ENCODE assay signal across 8 cellular contexts in the genomic region with DNA sequence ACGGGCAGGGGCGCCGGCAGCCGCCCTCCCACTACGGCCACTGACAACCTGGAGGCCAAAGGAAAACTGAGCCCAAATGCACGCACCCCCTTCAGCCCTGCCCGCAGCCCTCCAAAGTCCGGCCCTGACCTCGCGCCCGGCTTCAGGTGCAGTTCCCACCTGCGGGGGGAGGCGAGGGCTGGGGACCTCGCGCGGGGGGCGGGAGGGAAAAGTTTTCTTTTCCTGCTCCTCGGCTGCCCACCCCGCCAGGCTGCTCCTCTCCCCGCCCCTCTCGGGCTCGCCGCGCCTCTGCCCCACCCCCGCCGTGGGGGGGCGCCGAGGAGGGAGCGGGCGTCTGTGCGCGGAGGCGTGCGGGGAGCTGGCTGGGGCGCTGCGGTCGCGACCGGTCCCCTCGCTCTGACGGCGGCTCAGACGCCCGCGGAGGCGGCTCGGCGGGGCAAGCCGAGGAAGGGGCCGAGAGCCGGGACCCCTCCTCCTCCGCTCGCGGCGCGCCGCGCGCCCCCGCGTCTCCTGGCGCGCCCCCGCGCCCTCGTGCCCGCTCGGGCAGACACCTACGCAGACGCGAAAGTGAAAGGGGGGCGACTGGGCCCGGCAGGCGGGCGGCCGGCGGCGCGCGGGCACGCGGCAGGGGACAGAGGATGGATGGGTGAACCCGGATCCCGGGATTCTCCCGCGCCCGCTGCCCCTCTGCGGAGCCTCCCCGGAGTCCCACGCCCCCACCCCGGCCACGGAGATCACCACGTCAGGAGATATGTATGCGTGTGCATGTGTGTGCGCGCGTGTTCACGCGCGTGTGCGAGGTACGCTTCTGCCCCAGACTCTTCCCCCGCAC. TPM values are rescaled to one million over a fixed set of nuclear protein-coding genes. Genes with fewer than 3 reads are reported as not detected.
DNase-seq lines count a peak whose midpoint lies in the region; ATAC-seq and TF ChIP-seq lines count a peak whose summit lies in the region.

No MANE protein-coding gene starts in this region.

- H3K4me3 Mint-ChIP-seq in activated CD8-positive, alpha-beta T cell treated with anti-CD3 and anti-CD28 coated beads for 36 hours = peak overlapping the region; percentile 81
- H3K4me3 Mint-ChIP-seq in mesothelial cell of epicardium = peak overlapping the region; percentile 69

- TF ChIP-seq CTCF in activated CD8-positive, alpha-beta T cell treated with anti-CD3 and anti-CD28 coated beads for 36 hours (IDR thresholded peaks at IDR 0.05) = no peak
- no peak for TF ChIP-seq CTCF in mesothelial cell of epicardium (IDR thresholded peaks at IDR 0.05; ENCODE audit: unreplicated experiment)

- H3K36me3 Mint-ChIP-seq in activated CD8-positive, alpha-beta T cell treated with anti-CD3 and anti-CD28 coated beads for 36 hours (ENCODE audit: low read depth) = no peaks in the 10 kb centered on the region
- H3K36me3 Mint-ChIP-seq in mesothelial cell of epicardium = no peaks in the 10 kb centered on the region

- peaks cover 2% of the 10 kb centered on the region for H3K27me3 Mint-ChIP-seq in activated CD8-positive, alpha-beta T cell treated with anti-CD3 and anti-CD28 coated beads for 36 hours
- peaks cover 84% of the 10 kb centered on the region for H3K27me3 Mint-ChIP-seq in mesothelial cell of epicardium (ENCODE audit: low read depth)

- intact Hi-C loops in activated CD8-positive, alpha-beta T cell treated with anti-CD3 and anti-CD28 coated beads for 36 hours (cut with micrococcal nuclease) = loop anchor here (10.0 kb wide), 1 partner anchor 70 kb away; no protein-coding TSS in a partner anchor

- H3K4me1 Mint-ChIP-seq in activated CD8-positive, alpha-beta T cell treated with anti-CD3 and anti-CD28 coated beads for 36 hours (ENCODE audit: low read depth) = peaks cover 30% of the 10 kb centered on the region
- H3K4me1 Mint-ChIP-seq in mesothelial cell of epicardium = peaks cover 22% of the 10 kb centered on the region

- CTCF ChIA-PET in activated CD8-positive, alpha-beta T cell treated with anti-CD3 and anti-CD28 coated beads for 36 hours (lab: Charles Lee) = interaction anchor here (1.0 kb wide), 1 partner anchor 390 kb away, joined by 3 read pairs; no protein-coding TSS in a partner anchor

- DNase-seq in ELF-1 (ENCODE audit: low read depth, low spot score) (peak; percentile 51), HT-29 (ENCODE audit: low spot score) (peak; percentile 17), mesothelial cell of epicardium (ENCODE audit: low spot score in 2 of 2, unreplicated experiment in 2 of 2) (peak in 1 of 2 experiments; percentile 54), NCI-H1436 treated with DMSO at 0.1 percent for 48 hours (lab: John Stamatoyannopoulos, UW) (no peak)
- peak; percentile 72 for DNase-seq in activated CD8-positive, alpha-beta T cell treated with anti-CD3 and anti-CD28 coated beads for 36 hours
- DNase-seq in effector CD8-positive, alpha-beta T cell (lab: John Stamatoyannopoulos, UW) = peak; percentile 73
- DNase-seq in stimulated activated CD8-positive, alpha-beta memory T cell treated with anti-CD3 and anti-CD28 coated beads, Interleukin-15, amount 100 ng/mL, for 1 hour (ENCODE audit: low read depth) = peak; percentile 43

- H3K9me3 Mint-ChIP-seq in activated CD8-positive, alpha-beta T cell treated with anti-CD3 and anti-CD28 coated beads for 36 hours = no peaks in the 10 kb centered on the region
- no peaks in the 10 kb centered on the region for H3K9me3 Mint-ChIP-seq in mesothelial cell of epicardium

- ATAC-seq in activated CD8-positive, alpha-beta T cell treated with anti-CD3 and anti-CD28 coated beads for 36 hours = peak; percentile 7
- ATAC-seq in GM19395 (IDR thresholded peaks at IDR 0.05; ENCODE audit: unreplicated experiment) = no peak

- POLR2A ChIA-PET in activated CD8-positive, alpha-beta T cell treated with anti-CD3 and anti-CD28 coated beads for 36 hours (lab: Charles Lee) = no interaction called here

- peak overlapping the region; percentile 85 for H3K27ac Mint-ChIP-seq in activated CD8-positive, alpha-beta T cell treated with anti-CD3 and anti-CD28 coated beads for 36 hours
- no peak overlapping the region for H3K27ac Mint-ChIP-seq in mesothelial cell of epicardium

RNA-seq across cellular contexts. Expression of gene NR3C2, which starts 3.1 kb away (rescaled TPM):
- total RNA-seq in HT-29 (2014; rRNA removed; shearing (Covaris generic)) = 1.4 and 2.5 TPM in 2 replicates
- total RNA-seq in activated CD8-positive, alpha-beta T cell treated with anti-CD3 and anti-CD28 coated beads for 36 hours = 1 to 10 TPM; 6.1 to 6.4 TPM
- total RNA-seq in mesothelial cell of epicardium = 4.0 to 5.3 TPM (median 5.2 TPM) in 3 replicates
